In the genomic region with DNA sequence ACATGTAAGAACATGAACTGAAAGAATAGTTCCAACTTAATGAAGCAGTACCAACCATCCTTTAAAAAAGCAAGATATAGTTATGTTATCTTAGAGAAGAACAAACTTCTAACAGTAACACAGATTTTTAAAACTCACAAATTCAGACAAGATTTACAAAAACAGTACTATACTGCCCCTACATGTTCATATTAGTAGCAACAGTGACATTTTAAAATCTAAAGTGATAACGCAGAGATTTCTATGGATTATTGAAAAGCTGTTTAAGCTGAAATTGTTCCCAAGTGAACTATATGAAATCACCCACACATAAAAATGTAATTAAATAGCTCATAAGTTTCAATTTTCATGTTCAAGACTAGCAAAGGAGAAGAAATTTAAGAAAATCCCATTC, we compare ENCODE assay signal across 10 cellular contexts.
DNase-seq lines count a peak whose midpoint lies in the region; ATAC-seq and TF ChIP-seq lines count a peak whose summit lies in the region.
"Had no signal": no experiment of that assay in that cellular context is flagged by ENCODE, and none has a peak within 500 bp of the region (broad histone marks: within the 10 kb centered on the region; RNA-seq: fewer than 3 reads in every experiment).

No MANE protein-coding gene starts in this region.

- no peak for ATAC-seq in psoas muscle
- no peak for ATAC-seq in HG03354 (IDR thresholded peaks at IDR 0.05; ENCODE audit: poor library complexity, severe bottlenecking, unreplicated experiment)
- ATAC-seq: left colon had no signal

- peaks cover 4% of the 10 kb centered on the region for H3K9me3 Mint-ChIP-seq in endodermal cell

- H3K27ac Mint-ChIP-seq in endodermal cell: no peak overlapping the region

- H3K27me3 ChIP-seq in endodermal cell (ENCODE audit: control insufficient read depth, insufficient read depth, low read length, poor library complexity, severe bottlenecking): no peaks in the 10 kb centered on the region
- no peaks in the 10 kb centered on the region for H3K27me3 ChIP-seq in psoas muscle (ENCODE audit: insufficient read depth in 3 of 3, low read length in 2 of 3)

- H3K4me3 ChIP-seq in endodermal cell (ENCODE audit: low read length) (no peak overlapping the region), psoas muscle (no peak overlapping the region)

- WGBS in endodermal cell (ENCODE audit: insufficient coverage in 1 of 2, insufficient read length in 1 of 2), 2 experiments: no CpG with 5 or more reads among the region's 1 CpG
- 52 to 63% (median 63%) methylated on average over 1 of the region's 1 CpG for WGBS in psoas muscle, 3 donors

- H3K9me3 ChIP-seq in endodermal cell (ENCODE audit: control insufficient read depth, low read length) (no peaks in the 10 kb centered on the region), psoas muscle (peaks cover 8% of the 10 kb centered on the region)

- H3K27ac ChIP-seq in endodermal cell (ENCODE audit: low read depth, low read length) (no peak overlapping the region), psoas muscle (no peak overlapping the region)

- H3K9ac ChIP-seq in endodermal cell (ENCODE audit: extremely low read depth, low read length, poor library complexity, severe bottlenecking): no peak overlapping the region

- no peaks in the 10 kb centered on the region for H3K27me3 Mint-ChIP-seq in endodermal cell (ENCODE audit: insufficient read depth)

- TF ChIP-seq CTCF in endodermal cell (conservative IDR thresholded peaks at IDR 0.05): peak; percentile 51
- peak; percentile 36 for TF ChIP-seq CTCF in psoas muscle (IDR thresholded peaks at IDR 0.05)

- H3K4me1 ChIP-seq in endodermal cell (ENCODE audit: control insufficient read depth, insufficient read depth, low read length) (no peaks in the 10 kb centered on the region), psoas muscle (peaks cover 39% of the 10 kb centered on the region)

- H3K36me3 ChIP-seq in endodermal cell (ENCODE audit: control insufficient read depth, insufficient read depth, low read length) (no peaks in the 10 kb centered on the region), psoas muscle (ENCODE audit: insufficient read depth in 1 of 2, low read depth in 1 of 2) (no peaks in the 10 kb centered on the region)

- H3K4me3 Mint-ChIP-seq in endodermal cell: no peak overlapping the region

- intact Hi-C loops in psoas muscle (cut with DNase I): no loop called here

- H3K36me3 Mint-ChIP-seq in endodermal cell (ENCODE audit: low read depth): peaks cover 3% of the 10 kb centered on the region

- no peaks in the 10 kb centered on the region for H3K4me1 Mint-ChIP-seq in endodermal cell

- peak; percentile 17 for DNase-seq in NCI-H1694 treated with DMSO at 0.1 percent for 48 hours (lab: John Stamatoyannopoulos, UW)
- DNase-seq in NCI-H1694 (lab: John Stamatoyannopoulos, UW): no peak
- peak; percentile 7 for DNase-seq in NCI-H69 (lab: John Stamatoyannopoulos, UW)
- no peak for DNase-seq in endodermal cell
- no peak for DNase-seq in psoas muscle
- DNase-seq in kidney tubule cell (ENCODE audit: low spot score): no peak
- no peak for DNase-seq in NCI-H2107 (lab: John Stamatoyannopoulos, UW)
- DNase-seq: left colon, NCI-H2227 treated with DMSO at 0.1 percent for 48 hours had no signal

Comparison
In these comparisons a context has a peak if more than half of its experiments do, and no peak if none do; other contexts are left out.
1. DNase-seq: peak in NCI-H1694 treated with DMSO at 0.1 percent for 48 hours (single experiment) and NCI-H69 (single experiment); none in NCI-H1694 (single experiment), endodermal cell (single experiment), psoas muscle (0 of 2), kidney tubule cell (single experiment) and NCI-H2107 (single experiment).